ENCODE assay signal across 14 cellular contexts in the genomic region with DNA sequence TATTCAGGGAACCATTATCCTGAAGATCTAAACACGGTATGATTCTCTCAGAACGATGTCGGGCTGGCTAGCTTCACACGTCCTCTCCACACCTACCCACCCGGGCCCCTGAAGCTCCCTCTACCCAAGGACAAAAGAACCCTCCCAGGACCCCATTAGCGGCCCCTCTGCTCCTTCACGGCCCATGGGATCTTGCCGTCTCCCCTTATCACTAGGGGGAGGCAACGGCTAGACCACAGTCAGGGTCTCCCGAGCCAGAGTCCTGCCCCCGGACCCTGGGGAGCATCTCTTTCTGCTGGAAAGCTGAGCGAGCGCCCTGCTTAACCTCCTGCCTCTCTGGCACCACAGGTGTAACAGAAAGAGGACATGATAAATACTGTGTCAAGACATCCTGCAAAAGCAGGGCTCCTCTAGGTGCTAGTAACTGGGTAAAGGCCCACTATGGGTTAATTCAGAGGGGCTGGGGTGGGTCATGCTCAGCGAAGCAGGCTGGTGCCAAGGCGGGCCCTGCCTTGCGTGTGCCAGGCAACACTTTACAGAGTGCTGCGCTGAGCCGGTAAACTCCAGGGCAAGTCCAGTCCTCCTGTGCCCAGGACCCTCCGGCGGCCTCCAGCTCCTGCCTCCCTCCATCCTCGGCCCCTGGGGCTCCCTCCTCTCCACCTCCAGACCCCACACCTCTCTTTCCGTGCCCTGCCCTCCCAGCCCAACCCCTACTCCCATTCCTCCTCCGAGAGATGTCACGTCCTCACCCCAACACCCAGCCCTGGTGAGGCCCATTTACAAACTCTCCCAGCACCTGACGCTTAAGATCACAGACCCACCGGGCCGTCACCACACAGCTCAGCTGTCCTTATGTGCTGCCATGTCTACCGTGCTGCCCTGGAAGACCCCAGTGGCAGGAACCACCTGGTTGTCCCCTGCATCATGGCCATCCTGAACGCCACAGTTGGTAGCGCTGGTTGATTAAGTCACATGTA. TPM values are rescaled to one million over a fixed set of nuclear protein-coding genes. Genes with fewer than 3 reads are reported as not detected.
A peak's percentile ranks its signal among the peaks of the same experiment; 100 is the strongest.
DNase-seq lines count a peak whose midpoint lies in the region; ATAC-seq, FAIRE-seq and TF ChIP-seq lines count a peak whose summit lies in the region.
"Had no signal": no experiment of that assay in that cellular context is flagged by ENCODE, and none has a peak within 500 bp of the region (broad histone marks: within the 10 kb centered on the region; RNA-seq: fewer than 3 reads in every experiment).

No MANE protein-coding gene starts in this region.

- H3K27me3 Mint-ChIP-seq in MCF 10A (ENCODE audit: insufficient read depth, unreplicated experiment), result no peaks in the 10 kb centered on the region

- ATAC-seq in upper lobe of left lung (ENCODE audit: low FRiP score in 2 of 2), result no peak

- no peak overlapping the region for H3K27ac ChIP-seq in breast epithelium
- peak overlapping the region in 3 of 4 donors; percentile 11 to 81 (median 76) for H3K27ac ChIP-seq in upper lobe of left lung
- no peak overlapping the region for H3K27ac ChIP-seq in effector memory CD4-positive, alpha-beta T cell (ENCODE audit: insufficient read depth, low read length, poor library complexity, severe bottlenecking)
- H3K27ac ChIP-seq: SK-N-MC had no signal

- DNase-seq in MCF 10A (ENCODE audit: unreplicated experiment) (no peak), breast epithelium (ENCODE audit: low spot score in 2 of 2) (no peak), bronchial epithelial cell (ENCODE audit: low read depth) (no peak), mesenteric fat pad (ENCODE audit: low spot score) (peak; percentile 64), upper lobe of left lung (peak in 1 of 2 donors; percentile 42), NCI-H1417 treated with DMSO at 0.1 percent for 48 hours (lab: John Stamatoyannopoulos, UW) (no peak), NCI-H2107 treated with DMSO at 0.1 percent for 48 hours (lab: John Stamatoyannopoulos, UW; ENCODE audit: unreplicated experiment) (no peak)
- DNase-seq in effector memory CD4-positive, alpha-beta T cell, result no peak
- DNase-seq: activated CD4-positive, CD25-positive, alpha-beta regulatory T cell; activated effector memory CD4-positive, alpha-beta T cell treated with anti-CD3 and anti-CD28 coated beads, Interleukin-2, amount 50 U/mL, for 16 hours; NCI-H1105; NCI-H69; occipital lobe had no signal

- peaks cover 7 to 32% of the 10 kb centered on the region in 2 donors for H3K4me1 ChIP-seq in breast epithelium
- H3K4me1 ChIP-seq in upper lobe of left lung, result peaks cover 79 to 85% (median 82%) of the 10 kb centered on the region in 4 donors
- peaks cover 29% of the 10 kb centered on the region for H3K4me1 ChIP-seq in effector memory CD4-positive, alpha-beta T cell (ENCODE audit: control insufficient read depth, insufficient read depth, low read length, poor library complexity, severe bottlenecking)

- intact Hi-C loops in MCF 10A (cut with micrococcal nuclease) (loop anchor here (5.0 to 10.0 kb wide), 3 partner anchors 78 to 228 kb away; partner anchors contain the start of gene BRSK2), breast epithelium (cut with DNase I; ENCODE audit: low total_unique reads) (no loop called here)

- POLR2A ChIA-PET in MCF 10A (lab: Yijun Ruan, JAX), result no interaction called here

- H3K4me3 Mint-ChIP-seq in MCF 10A (ENCODE audit: unreplicated experiment), result peak overlapping the region; percentile 29

- no peak for FAIRE-seq in bronchial epithelial cell (lab: Jason Lieb, UNC)

- H3K4me1 Mint-ChIP-seq in MCF 10A (ENCODE audit: insufficient read depth, unreplicated experiment), result peaks cover 8% of the 10 kb centered on the region

- BruUV-seq in MCF 10A (replicated peaks; lab: Mats Ljungman, UMichigan), result no TSS peak

- H3K36me3 ChIP-seq in breast epithelium (no peaks in the 10 kb centered on the region), bronchial epithelial cell (ENCODE audit: control insufficient read depth, insufficient read depth, low read length) (peaks cover 7% of the 10 kb centered on the region), upper lobe of left lung (peaks cover 0 to 12% (median 3%) of the 10 kb centered on the region in 4 donors)
- no peaks in the 10 kb centered on the region for H3K36me3 ChIP-seq in effector memory CD4-positive, alpha-beta T cell (ENCODE audit: control insufficient read depth, insufficient read depth, low read length)

- H3K27ac Mint-ChIP-seq in MCF 10A (ENCODE audit: low read depth, unreplicated experiment), result no peak overlapping the region

- H3K36me3 Mint-ChIP-seq in MCF 10A (ENCODE audit: insufficient read depth, unreplicated experiment), result peaks cover 6% of the 10 kb centered on the region

- CTCF ChIA-PET in MCF 10A (lab: Yijun Ruan, JAX), result interaction anchor here (0.5 kb wide), 1 partner anchor 272 kb away, joined by 3 read pairs; no protein-coding TSS in a partner anchor

- no peak for TF ChIP-seq CTCF in MCF 10A (IDR thresholded peaks at IDR 0.05; ENCODE audit: unreplicated experiment)
- no peak for TF ChIP-seq CTCF in breast epithelium (IDR thresholded peaks at IDR 0.05)
- no peak for TF ChIP-seq CTCF in bronchial epithelial cell (IDR thresholded peaks at IDR 0.05; ENCODE audit: insufficient read depth, low read length, severe bottlenecking)
- TF ChIP-seq CTCF in upper lobe of left lung (IDR thresholded peaks at IDR 0.05), result no peak

- H3K9me3 ChIP-seq in breast epithelium (no peaks in the 10 kb centered on the region), upper lobe of left lung (no peaks in the 10 kb centered on the region)
- H3K9me3 ChIP-seq in effector memory CD4-positive, alpha-beta T cell (ENCODE audit: control insufficient read depth, low read length), result no peaks in the 10 kb centered on the region

- no peak for TF ChIP-seq EP300 in upper lobe of left lung (IDR thresholded peaks at IDR 0.05)

- H3K27me3 ChIP-seq in breast epithelium (no peaks in the 10 kb centered on the region), bronchial epithelial cell (ENCODE audit: control insufficient read depth, insufficient read depth, low read length) (no peaks in the 10 kb centered on the region), upper lobe of left lung (no peaks in the 10 kb centered on the region)
- no peaks in the 10 kb centered on the region for H3K27me3 ChIP-seq in effector memory CD4-positive, alpha-beta T cell (replicated peaks; ENCODE audit: control insufficient read depth, insufficient read depth, low read length, poor library complexity, severe bottlenecking)

- H3K9me3 Mint-ChIP-seq in MCF 10A (ENCODE audit: unreplicated experiment), result no peaks in the 10 kb centered on the region

- WGBS in upper lobe of left lung, 2 donors, result 91 to 93% methylated on average over 27 to 30 of the region's 30 CpGs

- peak overlapping the region in 1 of 3 donors; percentile 21 for H3K4me3 ChIP-seq in breast epithelium
- H3K4me3 ChIP-seq in bronchial epithelial cell (ENCODE audit: low read depth, low read length), result peak overlapping the region; percentile 5
- H3K4me3 ChIP-seq in upper lobe of left lung, result no peak overlapping the region
- H3K4me3 ChIP-seq in effector memory CD4-positive, alpha-beta T cell (ENCODE audit: insufficient read depth, low read depth, low read length, poor library complexity, severe bottlenecking), result no peak overlapping the region
- H3K4me3 ChIP-seq: SK-N-MC had no signal

- TF ChIP-seq POLR2A in breast epithelium (IDR thresholded peaks at IDR 0.05) (no peak), upper lobe of left lung (IDR thresholded peaks at IDR 0.05) (no peak)

RNA-seq across cellular contexts. Expression of gene TOLLIP, which starts 3.0 kb away (rescaled TPM):
- total RNA-seq in MCF 10A (2022) (58.5 and 58.8 TPM in 2 replicates), breast epithelium (10 to 100 TPM; 32.8 to 47.2 (median 41.0) TPM), bronchial epithelial cell (43.4 and 55.0 TPM in 2 replicates), mesenteric fat pad (63.6 TPM), upper lobe of left lung (10 to 100 TPM; 39.5 to 97.4 (median 53.4) TPM)

Comparison
In these comparisons a context has a peak if more than half of its experiments do, and no peak if none do; other contexts are left out.
1. H3K27ac ChIP-seq: peak in upper lobe of left lung (3 of 4); none in breast epithelium (0 of 2) and effector memory CD4-positive, alpha-beta T cell (single experiment).